ENCODE assay signal across 19 cellular contexts in the genomic region with DNA sequence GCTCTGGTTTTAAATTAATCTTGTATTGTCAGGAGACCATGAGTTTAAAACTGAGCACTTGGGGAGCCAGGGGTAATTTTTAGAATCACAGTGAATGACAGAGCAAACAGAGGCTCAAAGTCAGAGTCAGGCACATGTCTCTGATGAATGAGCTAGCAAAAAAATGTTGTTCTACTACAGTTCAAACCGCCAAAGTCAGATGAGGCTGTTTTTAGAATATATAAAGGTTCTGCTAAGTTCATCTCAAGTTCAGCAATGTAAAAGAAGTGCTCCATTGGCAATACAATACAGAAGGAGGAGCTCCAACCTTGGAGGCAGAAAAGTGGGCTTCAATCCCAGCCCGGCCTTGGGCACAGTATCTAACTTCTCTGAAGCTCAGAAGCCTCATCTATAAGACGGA.
"Had no signal": no experiment of that assay in that cellular context is flagged by ENCODE, and none has a peak within 500 bp of the region (broad histone marks: within the 10 kb centered on the region; RNA-seq: fewer than 3 reads in every experiment).

No MANE protein-coding gene starts in this region.

- H3K27ac Mint-ChIP-seq: nephron progenitor cell had no signal

- H3K4me1 ChIP-seq: foreskin keratinocyte, psoas muscle had no signal

- DNase-seq: effector memory CD4-positive, alpha-beta T cell; foreskin keratinocyte; head of caudate nucleus; islet precursor cell; left ventricle myocardium inferior; mesenchymal stem cell; naive B cell; nephron progenitor cell; psoas muscle; retina; sigmoid colon; small intestine; stimulated activated CD4-positive, alpha-beta T cell treated with anti-CD3 and anti-CD28 coated beads, Interleukin-12 subunit alpha, Interleukin-12 subunit beta, amount 100 ng/mL, for 4 hours; stimulated activated naive CD4-positive, alpha-beta T cell; trophoblast cell had no signal

- H3K4me1 Mint-ChIP-seq: central memory CD8-positive, alpha-beta T cell; naive B cell had no signal

- H3K9me3 ChIP-seq: neutrophil, psoas muscle, sigmoid colon had no signal

- H3K4me2 ChIP-seq: hepatocyte had no signal

- H3K36me3 Mint-ChIP-seq: naive B cell had no signal

- H3K9me3 Mint-ChIP-seq: central memory CD8-positive, alpha-beta T cell; nephron progenitor cell had no signal

- H3K27ac ChIP-seq: foreskin keratinocyte, hepatocyte, left ventricle myocardium inferior, neutrophil, psoas muscle, sigmoid colon had no signal

- H2AFZ ChIP-seq: hepatocyte had no signal

- H3K36me3 ChIP-seq: left ventricle myocardium inferior, neutrophil, sigmoid colon had no signal

- H3K79me2 ChIP-seq: hepatocyte had no signal

- H3K27me3 ChIP-seq: foreskin keratinocyte, hepatocyte, neutrophil, sigmoid colon had no signal

- H3K4me3 ChIP-seq: hepatocyte, left ventricle myocardium inferior, lung, psoas muscle, sigmoid colon had no signal

- H3K4me3 Mint-ChIP-seq: central memory CD8-positive, alpha-beta T cell; naive B cell; nephron progenitor cell had no signal
